ENCODE assay signal across 18 cellular contexts in the genomic region with DNA sequence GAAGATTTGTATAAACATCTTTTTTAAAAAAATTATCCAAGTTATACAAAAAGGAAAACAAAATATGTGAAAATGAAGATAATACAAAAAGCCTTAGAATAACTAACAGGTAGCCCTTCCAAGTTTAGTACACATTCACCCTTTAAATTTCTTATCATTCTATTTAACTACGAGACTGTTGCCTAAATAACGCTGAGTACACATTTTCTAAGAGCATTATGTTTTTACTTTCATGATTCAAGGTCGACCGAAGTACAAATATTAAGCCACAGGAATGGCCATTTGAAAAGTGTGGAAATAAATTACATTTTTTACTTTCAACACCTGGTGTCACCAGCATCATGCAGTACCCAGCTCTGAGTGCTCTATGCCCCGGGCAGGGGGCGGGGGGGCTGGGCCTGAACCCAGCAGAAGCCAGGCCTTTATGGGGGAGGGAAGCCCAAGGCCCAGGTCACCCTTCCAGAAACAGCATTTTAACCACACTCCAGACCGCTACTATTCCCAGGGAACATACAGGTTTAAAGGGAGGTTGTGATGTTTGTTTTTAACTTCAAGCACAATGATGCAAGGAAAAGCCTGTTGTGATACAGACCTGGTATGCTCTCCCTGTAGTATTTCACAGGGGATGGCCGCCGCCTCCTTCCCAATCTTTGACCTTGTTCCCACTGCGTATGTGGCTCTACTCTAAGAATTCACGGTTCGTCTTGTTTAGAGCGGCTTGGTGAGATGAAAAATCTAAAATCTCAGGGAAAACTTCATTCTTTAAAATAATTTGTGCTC. TPM values are rescaled to one million over a fixed set of nuclear protein-coding genes. Genes with fewer than 3 reads are reported as not detected.
DNase-seq lines count a peak whose midpoint lies in the region; ATAC-seq, FAIRE-seq and TF ChIP-seq lines count a peak whose summit lies in the region.
"Had no signal": no experiment of that assay in that cellular context is flagged by ENCODE, and none has a peak within 500 bp of the region (broad histone marks: within the 10 kb centered on the region; RNA-seq: fewer than 3 reads in every experiment).

No MANE protein-coding gene starts in this region.

- in situ Hi-C loops in transverse colon (cut with MboI; ENCODE audit: low pct_ligation_motif_present in 1 of 4, low pct_unique_long_range_greater_than_20kb in 1 of 4, low sequenced_read_pairs in 3 of 4), result loop anchor here in 1 of 4 donors (25.0 kb wide), 1 partner anchor 548 kb away; no protein-coding TSS in a partner anchor

- H3K9me3 ChIP-seq in SK-N-SH (no peaks in the 10 kb centered on the region), body of pancreas (no peaks in the 10 kb centered on the region), liver (ENCODE audit: control insufficient read depth in 4 of 4, low read length in 3 of 4) (no peaks in the 10 kb centered on the region), transverse colon (no peaks in the 10 kb centered on the region)

- intact Hi-C loops in body of pancreas (cut with DNase I) (no loop called here), transverse colon (cut with DNase I; ENCODE audit: low total_unique reads) (no loop called here)

- DNase-seq in SK-N-SH (peak; percentile 61), body of pancreas (peak in 2 of 4 donors; percentile 29 to 40), HCEC 1CT (no peak), GM19239 (ENCODE audit: insufficient read length, low spot score) (no peak), transverse colon (no peak)
- DNase-seq: NCI-H1105, NCI-H1694, NCI-H69, SHP77 treated with DMSO at 0.1 percent for 48 hours, T-cell had no signal

- no peak overlapping the region for H3K4me2 ChIP-seq in SK-N-SH

- FAIRE-seq in GM19239 (lab: Jason Lieb, UNC), result no peak
- FAIRE-seq: A204.1, G401.6, GM12892 had no signal

- H3F3A ChIP-seq in SK-N-SH (replicated peaks; ENCODE audit: insufficient read depth), result no peaks in the 10 kb centered on the region

- H2AFZ ChIP-seq in SK-N-SH (ENCODE audit: low read depth), result no peak overlapping the region

- ATAC-seq in SK-N-SH treated with all-trans-retinoic acid at 6 μM for 48 hours, result no peak
- peak; percentile 69 for ATAC-seq in body of pancreas

- TF ChIP-seq POLR2A in body of pancreas (IDR thresholded peaks at IDR 0.05), result no peak
- no peak for TF ChIP-seq POLR2A in transverse colon (IDR thresholded peaks at IDR 0.05)

- 81% methylated on average over 13 of the region's 13 CpGs for WGBS in SK-N-SH (ENCODE audit: low lambda C conversion rate)
- WGBS in body of pancreas, 2 donors, result 36 to 37% methylated on average over 13 of the region's 13 CpGs
- 59% methylated on average over 13 of the region's 13 CpGs for WGBS in liver
- WGBS in transverse colon (ENCODE audit: low coverage in 1 of 2), 2 donors, result 88 to 92% methylated on average over 8 to 13 of the region's 13 CpGs

- no peaks in the 10 kb centered on the region for H3K9me2 ChIP-seq in SK-N-SH

- H3K27ac ChIP-seq in SK-N-SH (ENCODE audit: low read depth in 2 of 2, low read length in 1 of 2), result no peak overlapping the region
- H3K27ac ChIP-seq in body of pancreas, result peak overlapping the region in 2 of 4 donors; percentile 15 to 28
- peak overlapping the region; percentile 19 to 39 for H3K27ac ChIP-seq in liver (ENCODE audit: low read depth in 1 of 2, low read length in 2 of 2)
- H3K27ac ChIP-seq in transverse colon, result no peak overlapping the region
- H3K27ac ChIP-seq: HL-60, RWPE1, SK-N-MC had no signal

- H3K27me3 ChIP-seq in SK-N-SH (ENCODE audit: insufficient read depth), result no peaks in the 10 kb centered on the region
- H3K27me3 ChIP-seq in body of pancreas, result no peaks in the 10 kb centered on the region
- no peaks in the 10 kb centered on the region for H3K27me3 ChIP-seq in liver (ENCODE audit: control insufficient read depth in 4 of 4, insufficient read depth in 4 of 4, low read length in 3 of 4)
- H3K27me3 ChIP-seq in transverse colon, result no peaks in the 10 kb centered on the region

- POLR2A ChIA-PET in SK-N-SH (lab: Yijun Ruan, JAX), result no interaction called here

- CTCF ChIA-PET in SK-N-SH (lab: Yijun Ruan, JAX), result interaction anchor here (0.9 to 1.5 kb wide), 3 partner anchors 8 to 537 kb away, joined by 3 to 7 read pairs (median 4); no protein-coding TSS in a partner anchor

- no peak overlapping the region for H3K4me3 ChIP-seq in SK-N-SH (ENCODE audit: low read depth in 2 of 2, low read length in 1 of 2)
- H3K4me3 ChIP-seq in body of pancreas, result no peak overlapping the region
- no peak overlapping the region for H3K4me3 ChIP-seq in liver (ENCODE audit: low read depth in 1 of 3, low read length in 3 of 3)
- no peak overlapping the region for H3K4me3 ChIP-seq in transverse colon
- H3K4me3 ChIP-seq: SK-N-MC had no signal

- TF ChIP-seq EP300 in SK-N-SH (IDR thresholded peaks at IDR 0.05; ENCODE audit: borderline replicate concordance in 1 of 2, low read depth in 1 of 2, low read length in 1 of 2) (no peak), transverse colon (IDR thresholded peaks at IDR 0.05; ENCODE audit: low read depth) (no peak)

- H3K36me3 ChIP-seq in SK-N-SH (replicated peaks in 1 of 2; ENCODE audit: control insufficient read depth in 1 of 2, insufficient read depth in 2 of 2, low read length in 1 of 2) (no peaks in the 10 kb centered on the region), body of pancreas (replicated peaks in 1 of 2; ENCODE audit: insufficient read depth in 1 of 2, low read depth in 2 of 2) (no peaks in the 10 kb centered on the region), liver (ENCODE audit: control insufficient read depth in 4 of 4, insufficient read depth in 3 of 4, low read depth in 1 of 4, low read length in 3 of 4) (no peaks in the 10 kb centered on the region), transverse colon (no peaks in the 10 kb centered on the region)

- no peaks in the 10 kb centered on the region; a peak in 1 of 4 replicates for H3K4me1 ChIP-seq in SK-N-SH (ENCODE audit: control insufficient read depth in 1 of 2, insufficient read depth in 2 of 2, low read depth in 1 of 2, low read length in 1 of 2)
- H3K4me1 ChIP-seq in body of pancreas, result peaks cover 25% of the 10 kb centered on the region
- H3K4me1 ChIP-seq in liver (ENCODE audit: control insufficient read depth in 4 of 4, insufficient read depth in 4 of 4, low read length in 3 of 4), result peaks cover 3 to 39% (median 28%) of the 10 kb centered on the region in 4 donors
- H3K4me1 ChIP-seq in transverse colon, result no peaks in the 10 kb centered on the region

- H3K79me2 ChIP-seq in SK-N-SH (ENCODE audit: insufficient read depth), result no peaks in the 10 kb centered on the region

- no peak for TF ChIP-seq CTCF in SK-N-SH (IDR thresholded peaks at IDR 0.05)
- TF ChIP-seq CTCF in body of pancreas (IDR thresholded peaks at IDR 0.05), result peak in 1 of 7 experiments; percentile 7
- no peak for TF ChIP-seq CTCF in liver (IDR thresholded peaks at IDR 0.05; ENCODE audit: low read depth, low read length, missing input control)
- no peak for TF ChIP-seq CTCF in transverse colon (IDR thresholded peaks at IDR 0.05)

- H3K9ac ChIP-seq in SK-N-SH (no peak overlapping the region), liver (ENCODE audit: low read depth in 1 of 2, low read length in 2 of 2) (no peak overlapping the region)

- H4K20me1 ChIP-seq in SK-N-SH (ENCODE audit: insufficient read depth), result no peaks in the 10 kb centered on the region

- TF ChIP-seq RAD21 in SK-N-SH (IDR thresholded peaks at IDR 0.05; ENCODE audit: low read length) (peak; percentile 37), liver (IDR thresholded peaks at IDR 0.05) (peak in 1 of 2 donors; percentile 4)

TF ChIP-seq in SK-N-SH, 30 proteins besides CTCF, POLR2A, EP300 and RAD21:
- TF ChIP-seq SIN3A (IDR thresholded peaks at IDR 0.05; ENCODE audit: borderline replicate concordance, low read depth, low read length) (no peak), GABPA (IDR thresholded peaks at IDR 0.05; ENCODE audit: low read depth) (no peak), CHD2 (IDR thresholded peaks at IDR 0.05; ENCODE audit: low read length, partially characterized antibody) (no peak)

TF ChIP-seq in SK-N-SH treated with all-trans-retinoic acid at 6 μM for 48 hours, 23 proteins besides CTCF, POLR2A, EP300 and RAD21 (continues in another document):
- no peak for TF ChIP-seq ZNF8 (CRISPR knock-in tag; IDR thresholded peaks at IDR 0.05)
- TF ChIP-seq SNAI2 (CRISPR knock-in tag; IDR thresholded peaks at IDR 0.05), result no peak
- TF ChIP-seq OSR1 (CRISPR knock-in tag; IDR thresholded peaks at IDR 0.05), result no peak
- no peak for TF ChIP-seq ISL1 (CRISPR knock-in tag; IDR thresholded peaks at IDR 0.05)
- TF ChIP-seq TCF4 (CRISPR knock-in tag; IDR thresholded peaks at IDR 0.05; ENCODE audit: borderline replicate concordance), result no peak

TF ChIP-seq in liver, 16 proteins besides CTCF, POLR2A, EP300 and RAD21 (continues in another document):
- TF ChIP-seq RXRA (IDR thresholded peaks at IDR 0.05) (peak in 1 of 2 donors; percentile 13), HNF4A (conservative IDR thresholded peaks at IDR 0.05) (peak; percentile 12 to 40), HNF4G (IDR thresholded peaks at IDR 0.05) (peak; percentile 16)
- TF ChIP-seq, protein P1, sequence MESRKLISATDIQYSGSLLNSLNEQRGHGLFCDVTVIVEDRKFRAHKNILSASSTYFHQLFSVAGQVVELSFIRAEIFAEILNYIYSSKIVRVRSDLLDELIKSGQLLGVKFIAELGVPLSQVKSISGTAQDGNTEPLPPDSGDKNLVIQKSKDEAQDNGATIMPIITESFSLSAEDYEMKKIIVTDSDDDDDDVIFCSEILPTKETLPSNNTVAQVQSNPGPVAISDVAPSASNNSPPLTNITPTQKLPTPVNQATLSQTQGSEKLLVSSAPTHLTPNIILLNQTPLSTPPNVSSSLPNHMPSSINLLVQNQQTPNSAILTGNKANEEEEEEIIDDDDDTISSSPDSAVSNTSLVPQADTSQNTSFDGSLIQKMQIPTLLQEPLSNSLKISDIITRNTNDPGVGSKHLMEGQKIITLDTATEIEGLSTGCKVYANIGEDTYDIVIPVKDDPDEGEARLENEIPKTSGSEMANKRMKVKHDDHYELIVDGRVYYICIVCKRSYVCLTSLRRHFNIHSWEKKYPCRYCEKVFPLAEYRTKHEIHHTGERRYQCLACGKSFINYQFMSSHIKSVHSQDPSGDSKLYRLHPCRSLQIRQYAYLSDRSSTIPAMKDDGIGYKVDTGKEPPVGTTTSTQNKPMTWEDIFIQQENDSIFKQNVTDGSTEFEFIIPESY (IDR thresholded peaks at IDR 0.05), result no peak

RNA-seq across cellular contexts. Expression of gene GGACT, which starts 24.0 kb away (rescaled TPM):
- polyA plus RNA-seq in SK-N-SH (2012; rRNA removed), result 5.4 and 7.1 TPM in 2 replicates
- 6.2 and 6.9 TPM in 2 replicates for polyA plus RNA-seq in SK-N-SH (2012; cell fraction: cytosol; rRNA removed)
- 3.9 and 4.1 TPM in 2 replicates for polyA plus RNA-seq in SK-N-SH (2012; cell fraction: nucleus; rRNA removed)
- total RNA-seq in body of pancreas, result 10 to 100 TPM in 1 of 2 donors, 1 to 10 TPM in 1; 4.9 to 17.8 TPM
- 1 to 10 TPM; 3.3 to 4.9 TPM for total RNA-seq in liver
- 1 to 10 TPM; 2.5 to 6.3 TPM for polyA plus RNA-seq in liver
- total RNA-seq in transverse colon, result 1 to 10 TPM in 3 of 4 donors, not detected in 1; 6.4 to 9.2 (median 8.8) TPM

Comparison
In these comparisons a context has a peak if more than half of its experiments do, and no peak if none do; other contexts are left out.
1. H3K27ac ChIP-seq: peak in liver (2 of 2); none in SK-N-SH (0 of 2) and transverse colon (0 of 4).